ENCODE assay signal across 8 cellular contexts in genomic region chr7:77415474-77415821, GRCh38. TPM values are rescaled to one million over a fixed set of nuclear protein-coding genes. Genes with fewer than 3 reads are reported as not detected.
DNase-seq lines count a peak whose midpoint lies in the region; ATAC-seq, FAIRE-seq and TF ChIP-seq lines count a peak whose summit lies in the region.

No MANE protein-coding gene starts in this region.

- H3K4me1 Mint-ChIP-seq in naive thymus-derived CD8-positive, alpha-beta T cell: peaks cover 6 to 58% (median 47%) of the 10 kb centered on the region in 4 donors

- H3K27me3 ChIP-seq in WERI-Rb-1 (ENCODE audit: insufficient read depth, low read depth, severe bottlenecking): no peaks in the 10 kb centered on the region

- H3K27ac Mint-ChIP-seq in naive thymus-derived CD8-positive, alpha-beta T cell: peak overlapping the region in 8 of 10 donors; percentile 49 to 91 (median 64)

- H3K4me2 ChIP-seq in A549: peak overlapping the region; percentile 92

- no peak for TF ChIP-seq CTCF in A549 (IDR thresholded peaks at IDR 0.05)
- TF ChIP-seq CTCF in WERI-Rb-1 (IDR thresholded peaks at IDR 0.05; ENCODE audit: low read depth, low read length): no peak
- TF ChIP-seq CTCF in epithelial cell of esophagus (IDR thresholded peaks at IDR 0.05; ENCODE audit: insufficient read depth, low read depth, low read length, missing control alignments): no peak

- H3K36me3 ChIP-seq in WERI-Rb-1: no peaks in the 10 kb centered on the region

- no peaks in the 10 kb centered on the region for H3K9me3 ChIP-seq in A549
- H3K9me3 ChIP-seq in WERI-Rb-1 (ENCODE audit: severe bottlenecking): no peaks in the 10 kb centered on the region

- H3K9me3 Mint-ChIP-seq in naive thymus-derived CD8-positive, alpha-beta T cell: no peaks in the 10 kb centered on the region

- H3K27me3 Mint-ChIP-seq in naive thymus-derived CD8-positive, alpha-beta T cell: no peaks in the 10 kb centered on the region

- TF ChIP-seq EP300 in A549 (IDR thresholded peaks at IDR 0.05): no peak

- H3K4me1 ChIP-seq in A549: peaks cover 53% of the 10 kb centered on the region

- H3K27ac ChIP-seq in A549: peak overlapping the region; percentile 96
- peak overlapping the region; percentile 85; the same call in 1 of the 2 replicates for H3K27ac ChIP-seq in WERI-Rb-1

- H3K4me3 ChIP-seq in A549 (peak overlapping the region; percentile 65), WERI-Rb-1 (ENCODE audit: low read depth, low read length) (peak overlapping the region; percentile 86), epithelial cell of esophagus (ENCODE audit: low read length) (peak overlapping the region; percentile 59)

- H3K36me3 Mint-ChIP-seq in naive thymus-derived CD8-positive, alpha-beta T cell: peaks cover 0 to 2% (median 0%) of the 10 kb centered on the region in 3 donors

- TF ChIP-seq POLR2A in A549 (IDR thresholded peaks at IDR 0.05; ENCODE audit: low read length): no peak

- 54% methylated on average over 21 of the region's 25 CpGs for WGBS in A549 (ENCODE audit: missing lambda C conversion rate)

- H3K4me3 Mint-ChIP-seq in naive thymus-derived CD8-positive, alpha-beta T cell: peak overlapping the region; percentile 69 to 91 (median 82)

- DNase-seq in A549 (ENCODE audit: low read depth in 1 of 2, low spot score in 1 of 2) (no peak), WERI-Rb-1 (peak; percentile 25), epithelial cell of esophagus (ENCODE audit: low read depth) (no peak), HTR-8/SVneo (ENCODE audit: insufficient read length, low spot score) (no peak), DMS153 (lab: John Stamatoyannopoulos, UW) (no peak)
- DNase-seq in naive thymus-derived CD8-positive, alpha-beta T cell: peak in 9 of 10 donors; percentile 4 to 65 (median 22)

- CTCF ChIA-PET in A549 (lab: Yijun Ruan, JAX): interaction anchor here (0.6 to 2.6 kb wide), 6 partner anchors 10 to 236 kb away, joined by 3 to 9 read pairs (median 5); no protein-coding TSS in a partner anchor

- TF ChIP-seq RAD21 in A549 (conservative IDR thresholded peaks at IDR 0.05 in 1 of 2, IDR thresholded peaks at IDR 0.05 in 1 of 2): no peak

- POLR2A ChIA-PET in A549 (lab: Yijun Ruan, JAX): interaction anchor here (1.1 to 3.4 kb wide), 5 partner anchors 10 to 121 kb away, joined by 3 to 21 read pairs (median 5); partner anchors contain the start of gene PTPN12
- POLR2A ChIA-PET in naive thymus-derived CD8-positive, alpha-beta T cell (lab: Charles Lee): interaction anchor here (0.7 to 3.9 kb wide), 4 partner anchors 22 to 63 kb away, joined by 3 to 17 read pairs (median 4); no protein-coding TSS in a partner anchor

- ATAC-seq in A549: peak; percentile 28 to 55
- peak; percentile 44 for ATAC-seq in GM18517 (IDR thresholded peaks at IDR 0.05; ENCODE audit: unreplicated experiment)
- peak; percentile 24 for ATAC-seq in HG03039 (IDR thresholded peaks at IDR 0.05; ENCODE audit: unreplicated experiment)
- ATAC-seq in naive thymus-derived CD8-positive, alpha-beta T cell: peak; percentile 60 to 64

- no peak for FAIRE-seq in A549 (lab: Jason Lieb, UNC)
- FAIRE-seq in HTR-8/SVneo (lab: Jason Lieb, UNC): no peak

TF ChIP-seq in A549, 52 proteins besides CTCF, POLR2A, EP300 and RAD21:
- TF ChIP-seq REST (IDR thresholded peaks at IDR 0.05): 0 out of 2 replicates have a peak, but pooled peaks have one; percentile 19
- no peak for TF ChIP-seq ZC3H11A (IDR thresholded peaks at IDR 0.05)

RNA-seq across cellular contexts. Expression of gene GSAP, which starts 0.7 kb away (rescaled TPM):
- 18.6 and 22.6 TPM in 2 replicates for polyA plus RNA-seq in A549 (2011; rRNA removed)
- polyA plus RNA-seq in A549 (2012; cell fraction: cytosol; rRNA removed): 1.7 and 2.0 TPM in 2 replicates
- 3.5 and 6.0 TPM in 2 replicates for polyA plus RNA-seq in A549 (2012; cell fraction: nucleus; rRNA removed)
- polyA plus RNA-seq in A549 (2017; fragmentation: RNase III; extraction: RNeasy Plus Mini Kit Qiagen cat#74134 plus additional on column Dnase treatment): 4.1 to 4.9 TPM (median 4.7 TPM) in 3 replicates
- 12.5 and 14.1 TPM in 2 replicates for polyA minus RNA-seq in A549 (2011; rRNA and poly(A)+ RNA removed)
- 10 to 100 TPM; 23.7 to 25.8 TPM for total RNA-seq in naive thymus-derived CD8-positive, alpha-beta T cell
- polyA plus RNA-seq in naive thymus-derived CD8-positive, alpha-beta T cell: 1 to 10 TPM; 5.9 to 7.8 (median 6.5) TPM

Comparison
In these comparisons a context has a peak if more than half of its experiments do, and no peak if none do; other contexts are left out.
1. DNase-seq: peak in WERI-Rb-1 (single experiment) and naive thymus-derived CD8-positive, alpha-beta T cell (9 of 10); none in A549 (0 of 2), epithelial cell of esophagus (single experiment), HTR-8/SVneo (single experiment) and DMS153 (single experiment).
2. Peak in every context shown above with its lines, with median percentiles within 50 percentile points of each other: ATAC-seq and H3K4me3 ChIP-seq.